Comparison of ENCODE assay signal across 24 cellular contexts in genomic region chr1:214793708-214794107, GRCh38.
"Had no signal": no experiment of that assay in that cellular context is flagged by ENCODE, and none has a peak within 500 bp of the region (broad histone marks: within the 10 kb centered on the region; RNA-seq: fewer than 3 reads in every experiment).

No MANE protein-coding gene starts in this region.

- DNase-seq: cortex of kidney; effector memory CD8-positive, alpha-beta T cell; erythroblast; esophagus squamous epithelium; hypothalamus; kidney; mucosa of descending colon; naive B cell; sigmoid colon; spleen; stimulated activated CD4-positive, alpha-beta T cell treated with anti-CD3 and anti-CD28 coated beads, Interleukin-4, amount 100 ng/mL, for 4 hours; stimulated activated naive CD8-positive, alpha-beta T cell treated with anti-CD3 and anti-CD28 coated beads, Interleukin-15, Interleukin-2, amounts not matched to agents 100 U/mL and 50 U/mL, for 24 hours; substantia nigra; testis; tibial artery had no signal

- H3K27ac ChIP-seq: esophagus squamous epithelium, neural progenitor cell, prostate gland, right atrium auricular region, sigmoid colon, skin epidermis, spleen, testis, tibial artery had no signal

- H3K9me3 ChIP-seq: esophagus squamous epithelium, mucosa of descending colon, prostate gland, testis had no signal

- H3K4me1 ChIP-seq: esophagus squamous epithelium, neural progenitor cell, prostate gland, right atrium auricular region, sigmoid colon, spleen, testis, tibial artery had no signal

- H3K36me3 ChIP-seq: esophagus squamous epithelium, neural progenitor cell, prostate gland, right atrium auricular region, sigmoid colon, spleen, tibial artery had no signal

- H3K27me3 ChIP-seq: esophagus squamous epithelium, neural progenitor cell, right atrium auricular region, sigmoid colon, spleen, testis, tibial artery had no signal

- H2AFZ ChIP-seq: neural progenitor cell had no signal

- FAIRE-seq: endometrium, frontal cortex, kidney had no signal

- ATAC-seq: effector memory CD8-positive, alpha-beta T cell; left lobe of liver; mucosa of descending colon; stimulated activated memory B cell treated with anti-CD40 and anti-IgM and Interleukin-4, amounts not matched to agents 10 μg/mL and 1 μg/mL and 100 μg/mL, for 72 hours; stimulated activated naive CD8-positive, alpha-beta T cell treated with anti-CD3 and anti-CD28 coated beads, Interleukin-15, Interleukin-2, amounts not matched to agents 100 U/mL and 50 U/mL, for 24 hours had no signal

- H3K4me2 ChIP-seq: neural progenitor cell had no signal

- H3K9ac ChIP-seq: neural progenitor cell had no signal

- H3K4me3 ChIP-seq: esophagus squamous epithelium, lung, mucosa of descending colon, neural progenitor cell, prostate gland, right atrium auricular region, sigmoid colon, skin epidermis, spleen, testis, tibial artery had no signal
